18 cellular contexts compared by ENCODE assay signal in genomic region chr19:35080613-35081170, GRCh38. TPM values are rescaled to one million over a fixed set of nuclear protein-coding genes. Genes with fewer than 3 reads are reported as not detected.
DNase-seq lines count a peak whose midpoint lies in the region; ATAC-seq, FAIRE-seq and TF ChIP-seq lines count a peak whose summit lies in the region.
"Had no signal": no experiment of that assay in that cellular context is flagged by ENCODE, and none has a peak within 500 bp of the region (broad histone marks: within the 10 kb centered on the region; RNA-seq: fewer than 3 reads in every experiment).

No MANE protein-coding gene starts in this region.

- H3K23ac ChIP-seq in H1 (ENCODE audit: insufficient read length), result no peak overlapping the region

- H3K4me2 ChIP-seq in BLaER1 (peak overlapping the region; percentile 10), H1 (ENCODE audit: insufficient read depth in 1 of 2, low read depth in 2 of 2, low read length in 2 of 2) (no peak overlapping the region)

- H3K4me3 ChIP-seq in BLaER1 (no peak overlapping the region), HEK293 (ENCODE audit: low read depth, low read length) (no peak overlapping the region), H1 (ENCODE audit: extremely low read depth in 1 of 4, insufficient read depth in 2 of 4, low read depth in 3 of 4, low read length in 4 of 4) (no peak overlapping the region), right lobe of liver (no peak overlapping the region)

- CTCF ChIA-PET in HEK293 (lab: Yijun Ruan, JAX), result interaction anchor here (0.6 to 6.5 kb wide), 9 partner anchors 10 to 61 kb away, joined by 3 to 54 read pairs (median 12); no protein-coding TSS in a partner anchor
- CTCF ChIA-PET in H1 (lab: Charles Lee; ENCODE audit: partially characterized antibody), result interaction anchor here (0.8 to 4.4 kb wide), 11 partner anchors 8 to 107 kb away, joined by 3 to 34 read pairs (median 4); partner anchors contain the start of genes FXYD3, FXYD5 and LGI4

- intact Hi-C loops in right lobe of liver (cut with DNase I), result no loop called here

- TF ChIP-seq POLR2A in H1 (IDR thresholded peaks at IDR 0.05; ENCODE audit: control extremely low read depth in 1 of 2, low read depth in 2 of 2, low read length in 2 of 2), result no peak
- no peak for TF ChIP-seq POLR2A in right lobe of liver (IDR thresholded peaks at IDR 0.05)
- no peak for TF ChIP-seq POLR2A in H54 (IDR thresholded peaks at IDR 0.05; ENCODE audit: low read depth, low read length)

- H3K9ac ChIP-seq in BLaER1, result no peak overlapping the region
- no peak overlapping the region for H3K9ac ChIP-seq in H1 (replicated peaks in 1 of 4; ENCODE audit: extremely low read depth in 1 of 4, low read depth in 3 of 4, low read length in 3 of 4)

- POLR2A ChIA-PET in HEK293 (lab: Yijun Ruan, JAX), result no interaction called here
- POLR2A ChIA-PET in H1 (lab: Charles Lee; ENCODE audit: partially characterized antibody), result interaction anchor here (0.6 to 1.5 kb wide), 4 partner anchors 12 to 1753 kb away, joined by 3 to 4 read pairs (median 3); no protein-coding TSS in a partner anchor

- no peak overlapping the region for H4K8ac ChIP-seq in H1 (ENCODE audit: extremely low read depth, insufficient read depth, low read length)

- no peak for FAIRE-seq in H1 (lab: Jason Lieb, UNC)
- FAIRE-seq in H54 (lab: Jason Lieb, UNC), result no peak
- FAIRE-seq: D721Med, GM19239, HTR-8/SVneo had no signal

- H3K56ac ChIP-seq in H1 (replicated peaks; ENCODE audit: insufficient read length, low read depth, low read length), result no peak overlapping the region

- no peak overlapping the region for H4K91ac ChIP-seq in H1 (replicated peaks; ENCODE audit: insufficient read length, low read length)

- H4K20me1 ChIP-seq in BLaER1 (no peaks in the 10 kb centered on the region), H1 (replicated peaks in 1 of 2; ENCODE audit: control insufficient read depth in 1 of 2, insufficient read depth in 2 of 2, low read length in 2 of 2) (no peaks in the 10 kb centered on the region)

- peak; percentile 75 to 82 (median 78) for ATAC-seq in right lobe of liver
- ATAC-seq in GM21717 (IDR thresholded peaks at IDR 0.05; ENCODE audit: unreplicated experiment), result no peak

- H2AK5ac ChIP-seq in H1 (ENCODE audit: low read depth, low read length), result no peak overlapping the region

- no peak overlapping the region for H2BK5ac ChIP-seq in H1 (ENCODE audit: low read depth, low read length)

- 92% methylated on average over 16 of the region's 16 CpGs; no CpG with 5 or more reads in 1 of the 2 experiments for WGBS in H1 (ENCODE audit: extremely low coverage in 1 of 2, insufficient coverage in 1 of 2, insufficient read length in 1 of 2, insufficient replicate concordance in 2 of 2, low coverage in 1 of 2, low lambda C conversion rate in 2 of 2, missing lambda C conversion rate in 1 of 2), 2 experiments
- 24% methylated on average over 6 of the region's 16 CpGs for WGBS in right lobe of liver (ENCODE audit: insufficient coverage, low coverage, low lambda C conversion rate, missing lambda C conversion rate)

- no peak overlapping the region for H4K5ac ChIP-seq in H1 (ENCODE audit: insufficient read length, low read depth, low read length)

- H3K18ac ChIP-seq in H1 (ENCODE audit: extremely low read depth, low read length), result no peak overlapping the region

- H3K4me1 ChIP-seq in BLaER1 (peaks cover 100% of the 10 kb centered on the region), HEK293 (ENCODE audit: control insufficient read depth, insufficient read depth, low read length) (no peaks in the 10 kb centered on the region), H1 (replicated peaks in 1 of 4; ENCODE audit: control insufficient read depth in 3 of 4, insufficient read depth in 4 of 4, low read length in 3 of 4) (peaks cover 0 to 3% (median 1%) of the 10 kb centered on the region in 4 experiments; a peak in 2 of 7 replicates), right lobe of liver (peaks cover 0 to 18% (median 5%) of the 10 kb centered on the region in 4 donors)

- H2BK120ac ChIP-seq in H1 (replicated peaks; ENCODE audit: low read depth, low read length), result no peak overlapping the region

- no peak for TF ChIP-seq RAD21 in H1 (IDR thresholded peaks at IDR 0.05 in 1 of 2, conservative IDR thresholded peaks at IDR 0.05 in 1 of 2; ENCODE audit: low read depth in 2 of 2, low read length in 2 of 2)

- H3K27me3 ChIP-seq in BLaER1 (no peaks in the 10 kb centered on the region), H1 (replicated peaks in 1 of 4; ENCODE audit: control insufficient read depth in 3 of 4, extremely low read depth in 1 of 4, insufficient read depth in 3 of 4, low read length in 3 of 4) (peaks cover 0 to 2% (median 0%) of the 10 kb centered on the region in 4 experiments; a peak in 3 of 7 replicates), right lobe of liver (no peaks in the 10 kb centered on the region)

- no peak overlapping the region for H2AFZ ChIP-seq in H1 (ENCODE audit: low read length)

- no peak for TF ChIP-seq EP300 in H1 (IDR thresholded peaks at IDR 0.05; ENCODE audit: borderline replicate concordance in 1 of 2, low read depth in 2 of 2, low read length in 2 of 2)

- no peak overlapping the region for H2BK12ac ChIP-seq in H1 (ENCODE audit: low read depth, low read length)

- H3K9me3 ChIP-seq in BLaER1, result no peaks in the 10 kb centered on the region
- no peaks in the 10 kb centered on the region; the same call in 1 of the 2 replicates for H3K9me3 ChIP-seq in HEK293 (ENCODE audit: control insufficient read depth, insufficient read depth, low read depth, low read length)
- H3K9me3 ChIP-seq in H1 (ENCODE audit: insufficient read depth in 2 of 2, low read depth in 1 of 2, low read length in 1 of 2), result no peaks in the 10 kb centered on the region; a peak in 1 of 4 replicates
- H3K9me3 ChIP-seq in right lobe of liver, result no peaks in the 10 kb centered on the region

- peak overlapping the region; percentile 72; the same call in 1 of the 2 replicates for H2BK15ac ChIP-seq in H1 (ENCODE audit: low read length)

- no peak overlapping the region for H3K4ac ChIP-seq in H1 (replicated peaks; ENCODE audit: insufficient read length, low read depth, low read length)

- no peaks in the 10 kb centered on the region for H3K36me3 ChIP-seq in BLaER1
- H3K36me3 ChIP-seq in HEK293 (ENCODE audit: control insufficient read depth in 2 of 2, insufficient read depth in 1 of 2, low read length in 2 of 2), result no peaks in the 10 kb centered on the region
- H3K36me3 ChIP-seq in H1 (ENCODE audit: control insufficient read depth in 2 of 4, insufficient read depth in 4 of 4, low read length in 3 of 4), result no peaks in the 10 kb centered on the region
- H3K36me3 ChIP-seq in right lobe of liver, result no peaks in the 10 kb centered on the region

- no peak for DNase-seq in H1 (ENCODE audit: low read depth in 1 of 2, low spot score in 2 of 2)
- peak in 2 of 3 donors; percentile 61 to 75 for DNase-seq in right lobe of liver
- no peak for DNase-seq in H54 (ENCODE audit: insufficient read length, low spot score)
- DNase-seq in activated effector memory CD4-positive, alpha-beta T cell treated with Interleukin-2 at 50 U/mL for 16 hours, result no peak
- DNase-seq in activated CD8-positive, alpha-beta memory T cell treated with anti-CD3 and anti-CD28 coated beads, Interleukin-2, amount 50 U/mL, for 4 hours, result no peak
- DNase-seq: ACHN; CD4-positive, alpha-beta memory T cell; DND-41; GDM1 had no signal

- H2BK20ac ChIP-seq in H1 (ENCODE audit: low read length), result no peak overlapping the region

- H3K23me2 ChIP-seq in H1 (ENCODE audit: low read depth, low read length), result no peaks in the 10 kb centered on the region; the same call in 1 of the 2 replicates

- H3K79me2 ChIP-seq in H1 (ENCODE audit: control insufficient read depth in 1 of 2, insufficient read depth in 2 of 2, low read length in 2 of 2), result no peaks in the 10 kb centered on the region

- H3K79me1 ChIP-seq in H1 (ENCODE audit: low read depth, low read length), result no peaks in the 10 kb centered on the region

- H3K14ac ChIP-seq in H1 (ENCODE audit: insufficient read length), result no peak overlapping the region

- H3K27ac ChIP-seq in BLaER1 (peak overlapping the region; percentile 47; the same call in 1 of the 2 replicates), HEK293 (ENCODE audit: extremely low read depth, low read depth, low read length) (no peak overlapping the region), H1 (ENCODE audit: low read depth, low read length) (no peak overlapping the region), right lobe of liver (peak overlapping the region in 2 of 3 donors; percentile 23 to 54)
- H3K27ac ChIP-seq: C4-2B had no signal

- TF ChIP-seq CTCF in HEK293 (tag by site-specific recombination; IDR thresholded peaks at IDR 0.05), result peak; percentile 23; the same call in 1 of the 2 replicates
- TF ChIP-seq CTCF in H1 (IDR thresholded peaks at IDR 0.05; ENCODE audit: control extremely low read depth in 1 of 3, insufficient read depth in 1 of 3, low read depth in 1 of 3, low read length in 3 of 3), result no peak
- peak in 3 of 4 donors; percentile 17 to 46 (median 33) for TF ChIP-seq CTCF in right lobe of liver (IDR thresholded peaks at IDR 0.05)

RNA-seq across cellular contexts. Expression of gene FXYD3, which starts 34.9 kb away (rescaled TPM):
- total RNA-seq in H1 (2021; fragmentation: NEBNext Ultra II Directional; extraction: Animal tissue kit (Norgen Biotek cat#: 25700)), result 0.86 TPM in 1 of 2 replicates, not detected in the other
- 0.09 and 0.33 TPM in 2 replicates for polyA plus RNA-seq in H1 (2011; rRNA removed)
- 0.22 TPM for polyA plus RNA-seq in H1 (2011; cell fraction: cytosol; rRNA removed)
- polyA plus RNA-seq in H1 (2011; cell fraction: nucleus; rRNA removed), result 0.66 TPM
- 0.41 to 0.76 TPM (median 0.57 TPM) in 3 of 4 replicates, not detected in the other for polyA plus RNA-seq in H1 (2012, experiment 1 of 2)
- polyA plus RNA-seq in H1 (2012, experiment 2 of 2), result not detected
- polyA plus RNA-seq in H1 (2013, experiment 1 of 2), result 0.10 TPM
- 0.37 TPM for polyA plus RNA-seq in H1 (2013, experiment 2 of 2)
- 1.5 TPM in 1 of 2 replicates, not detected in the other for polyA minus RNA-seq in H1 (2011; rRNA and poly(A)+ RNA removed)
- polyA minus RNA-seq in H1 (2011; cell fraction: cytosol; rRNA and poly(A)+ RNA removed), result not detected
- polyA minus RNA-seq in H1 (2011; cell fraction: nucleus; rRNA and poly(A)+ RNA removed), result not detected
- total RNA-seq in right lobe of liver, result 1 to 10 TPM in 1 of 6 experiments, not detected in 5; 1.0 TPM
- total RNA-seq: CD4-positive, alpha-beta memory T cell; H4 had no signal
- polyA plus RNA-seq: CD4-positive, alpha-beta memory T cell had no signal

RNA-seq across cellular contexts. Expression of gene HPN, which starts 39.2 kb away (rescaled TPM):
- 12.3 and 14.7 TPM in 2 replicates for total RNA-seq in H1 (2021; fragmentation: NEBNext Ultra II Directional; extraction: Animal tissue kit (Norgen Biotek cat#: 25700))
- 33.7 and 49.9 TPM in 2 replicates for polyA plus RNA-seq in H1 (2011; rRNA removed)
- 32.0 TPM for polyA plus RNA-seq in H1 (2011; cell fraction: cytosol; rRNA removed)
- 86.2 TPM for polyA plus RNA-seq in H1 (2011; cell fraction: nucleus; rRNA removed)
- 8.3 to 24.9 TPM (median 19.7 TPM) in 4 replicates for polyA plus RNA-seq in H1 (2012, experiment 1 of 2)
- polyA plus RNA-seq in H1 (2012, experiment 2 of 2), result 19.5 TPM
- polyA plus RNA-seq in H1 (2013, experiment 1 of 2), result 14.3 TPM
- 13.3 TPM for polyA plus RNA-seq in H1 (2013, experiment 2 of 2)
- 6.3 and 7.6 TPM in 2 replicates for polyA minus RNA-seq in H1 (2011; rRNA and poly(A)+ RNA removed)
- polyA minus RNA-seq in H1 (2011; cell fraction: cytosol; rRNA and poly(A)+ RNA removed), result 16.4 TPM
- 19.0 TPM for polyA minus RNA-seq in H1 (2011; cell fraction: nucleus; rRNA and poly(A)+ RNA removed)
- 100 to 1,000 TPM; 285 to 486 (median 374) TPM for total RNA-seq in right lobe of liver
- total RNA-seq: A172, H4 had no signal

RNA-seq across cellular contexts. Expression of gene SCN1B, which starts 50.4 kb away (rescaled TPM):
- 3.3 and 3.5 TPM in 2 replicates for total RNA-seq in H1 (2021; fragmentation: NEBNext Ultra II Directional; extraction: Animal tissue kit (Norgen Biotek cat#: 25700))
- polyA plus RNA-seq in H1 (2011; rRNA removed), result 3.1 and 4.1 TPM in 2 replicates
- 3.9 TPM for polyA plus RNA-seq in H1 (2011; cell fraction: cytosol; rRNA removed)
- polyA plus RNA-seq in H1 (2011; cell fraction: nucleus; rRNA removed), result 8.6 TPM
- polyA plus RNA-seq in H1 (2012, experiment 1 of 2), result 2.8 to 4.5 TPM (median 3.7 TPM) in 4 replicates
- 2.3 TPM for polyA plus RNA-seq in H1 (2012, experiment 2 of 2)
- polyA plus RNA-seq in H1 (2013, experiment 1 of 2), result 1.9 TPM
- polyA plus RNA-seq in H1 (2013, experiment 2 of 2), result 1.7 TPM
- 1.5 and 4.7 TPM in 2 replicates for polyA minus RNA-seq in H1 (2011; rRNA and poly(A)+ RNA removed)
- 3.4 TPM for polyA minus RNA-seq in H1 (2011; cell fraction: cytosol; rRNA and poly(A)+ RNA removed)
- polyA minus RNA-seq in H1 (2011; cell fraction: nucleus; rRNA and poly(A)+ RNA removed), result 3.0 TPM
- total RNA-seq in right lobe of liver, result 1 to 10 TPM; 2.6 to 4.9 (median 3.6) TPM

RNA-seq across cellular contexts. Expression of gene LGI4, which starts 54.2 kb away (rescaled TPM):
- 2.0 and 2.9 TPM in 2 replicates for total RNA-seq in H1 (2021; fragmentation: NEBNext Ultra II Directional; extraction: Animal tissue kit (Norgen Biotek cat#: 25700))
- 8.2 and 9.4 TPM in 2 replicates for polyA plus RNA-seq in H1 (2011; rRNA removed)
- 9.4 TPM for polyA plus RNA-seq in H1 (2011; cell fraction: cytosol; rRNA removed)
- 32.9 TPM for polyA plus RNA-seq in H1 (2011; cell fraction: nucleus; rRNA removed)
- 5.6 to 9.8 TPM (median 8.1 TPM) in 4 replicates for polyA plus RNA-seq in H1 (2012, experiment 1 of 2)
- 2.6 TPM for polyA plus RNA-seq in H1 (2012, experiment 2 of 2)
- polyA plus RNA-seq in H1 (2013, experiment 1 of 2), result 2.1 TPM
- 2.1 TPM for polyA plus RNA-seq in H1 (2013, experiment 2 of 2)
- 0.88 and 2.1 TPM in 2 replicates for polyA minus RNA-seq in H1 (2011; rRNA and poly(A)+ RNA removed)
- 0.66 TPM for polyA minus RNA-seq in H1 (2011; cell fraction: cytosol; rRNA and poly(A)+ RNA removed)
- polyA minus RNA-seq in H1 (2011; cell fraction: nucleus; rRNA and poly(A)+ RNA removed), result 4.2 TPM
- 1 to 10 TPM in 5 of 6 experiments, under 1 TPM in 1; 0.99 to 2.0 (median 1.5) TPM for total RNA-seq in right lobe of liver
- total RNA-seq: A172, H4 had no signal
- polyA plus RNA-seq: CD4-positive, alpha-beta memory T cell had no signal

RNA-seq across cellular contexts. Expression of gene FXYD1, which starts 57.9 kb away (rescaled TPM):
- total RNA-seq in H1 (2021; fragmentation: NEBNext Ultra II Directional; extraction: Animal tissue kit (Norgen Biotek cat#: 25700)), result 8.1 and 10.3 TPM in 2 replicates
- 1.6 and 3.3 TPM in 2 replicates for polyA plus RNA-seq in H1 (2011; rRNA removed)
- polyA plus RNA-seq in H1 (2011; cell fraction: cytosol; rRNA removed), result 2.7 TPM
- 6.7 TPM for polyA plus RNA-seq in H1 (2011; cell fraction: nucleus; rRNA removed)
- 7.4 to 19.9 TPM (median 15.6 TPM) in 4 replicates for polyA plus RNA-seq in H1 (2012, experiment 1 of 2)
- 4.1 TPM for polyA plus RNA-seq in H1 (2012, experiment 2 of 2)
- 10.4 TPM for polyA plus RNA-seq in H1 (2013, experiment 1 of 2)
- polyA plus RNA-seq in H1 (2013, experiment 2 of 2), result 10.3 TPM
- 0.49 and 0.69 TPM in 2 replicates for polyA minus RNA-seq in H1 (2011; rRNA and poly(A)+ RNA removed)
- 2.1 TPM for polyA minus RNA-seq in H1 (2011; cell fraction: cytosol; rRNA and poly(A)+ RNA removed)
- 4.1 TPM for polyA minus RNA-seq in H1 (2011; cell fraction: nucleus; rRNA and poly(A)+ RNA removed)
- total RNA-seq in right lobe of liver, result 100 to 1,000 TPM in 4 of 6 experiments, 10 to 100 TPM in 2; 38.9 to 263 (median 140) TPM
- total RNA-seq: A172, H4 had no signal

Comparison
In these comparisons a context has a peak if more than half of its experiments do, and no peak if none do; other contexts are left out.
1. H3K27ac ChIP-seq: peak in BLaER1 (single experiment) and right lobe of liver (2 of 3); none in HEK293 (single experiment) and H1 (single experiment).
2. CTCF ChIP-seq: peak in HEK293 (single experiment) and right lobe of liver (3 of 4); none in H1 (0 of 3).
3. DNase-seq: peak in right lobe of liver (2 of 3); none in H1 (0 of 2), H54 (single experiment), activated effector memory CD4-positive, alpha-beta T cell treated with Interleukin-2 at 50 U/mL for 16 hours (single experiment) and activated CD8-positive, alpha-beta memory T cell treated with anti-CD3 and anti-CD28 coated beads, Interleukin-2, amount 50 U/mL, for 4 hours (single experiment).
4. RNA of gene HPN, which starts 39.2 kb away (total RNA-seq): 285 to 486 TPM in right lobe of liver; 12.3 to 14.7 TPM in H1; every median in the first group is over 10 times any median in the second.